In the genomic region with DNA sequence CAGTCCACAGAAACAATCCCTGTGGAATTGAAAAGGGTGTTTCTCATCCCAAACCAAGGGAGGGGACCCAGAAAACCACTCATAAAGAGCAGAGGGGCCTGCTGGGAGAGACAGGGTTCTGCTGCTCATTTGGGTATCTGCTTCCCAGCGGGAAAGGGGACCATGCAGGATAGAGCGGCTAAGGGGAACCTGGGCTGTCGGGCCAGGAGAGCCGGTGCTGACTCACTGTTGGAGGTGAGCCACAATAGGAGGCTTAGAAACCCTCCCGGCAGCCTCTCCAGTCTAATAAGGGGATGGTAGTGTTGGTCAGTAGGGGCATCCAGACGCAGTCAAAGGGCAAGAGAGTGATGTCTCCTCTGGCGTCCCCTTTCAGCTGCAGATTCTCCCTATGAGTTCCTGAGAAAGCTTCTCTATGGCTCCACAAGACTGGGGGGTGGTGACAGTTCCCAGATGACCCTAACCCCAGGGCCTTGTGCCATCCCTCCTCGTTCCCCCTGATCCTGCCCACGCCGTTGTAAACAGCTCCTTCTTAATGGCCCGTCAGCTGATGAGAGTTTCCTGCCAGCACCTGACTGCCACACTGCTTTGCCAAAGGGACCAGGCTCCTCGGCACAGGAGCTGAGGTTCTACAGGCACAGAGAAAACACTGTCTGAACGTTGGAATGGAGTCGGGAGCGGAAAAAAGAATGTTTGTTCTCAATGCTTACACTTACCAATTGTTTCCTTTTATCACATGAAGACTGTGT, we compare ENCODE assay signal across 1 cellular context.
TF ChIP-seq lines count a peak whose summit lies in the region.

No MANE protein-coding gene starts in this region.

TF ChIP-seq in GM23338, 12 proteins besides CTCF, POLR2A, EP300 and RAD21 (continued from another document):
- TF ChIP-seq, protein P1, sequence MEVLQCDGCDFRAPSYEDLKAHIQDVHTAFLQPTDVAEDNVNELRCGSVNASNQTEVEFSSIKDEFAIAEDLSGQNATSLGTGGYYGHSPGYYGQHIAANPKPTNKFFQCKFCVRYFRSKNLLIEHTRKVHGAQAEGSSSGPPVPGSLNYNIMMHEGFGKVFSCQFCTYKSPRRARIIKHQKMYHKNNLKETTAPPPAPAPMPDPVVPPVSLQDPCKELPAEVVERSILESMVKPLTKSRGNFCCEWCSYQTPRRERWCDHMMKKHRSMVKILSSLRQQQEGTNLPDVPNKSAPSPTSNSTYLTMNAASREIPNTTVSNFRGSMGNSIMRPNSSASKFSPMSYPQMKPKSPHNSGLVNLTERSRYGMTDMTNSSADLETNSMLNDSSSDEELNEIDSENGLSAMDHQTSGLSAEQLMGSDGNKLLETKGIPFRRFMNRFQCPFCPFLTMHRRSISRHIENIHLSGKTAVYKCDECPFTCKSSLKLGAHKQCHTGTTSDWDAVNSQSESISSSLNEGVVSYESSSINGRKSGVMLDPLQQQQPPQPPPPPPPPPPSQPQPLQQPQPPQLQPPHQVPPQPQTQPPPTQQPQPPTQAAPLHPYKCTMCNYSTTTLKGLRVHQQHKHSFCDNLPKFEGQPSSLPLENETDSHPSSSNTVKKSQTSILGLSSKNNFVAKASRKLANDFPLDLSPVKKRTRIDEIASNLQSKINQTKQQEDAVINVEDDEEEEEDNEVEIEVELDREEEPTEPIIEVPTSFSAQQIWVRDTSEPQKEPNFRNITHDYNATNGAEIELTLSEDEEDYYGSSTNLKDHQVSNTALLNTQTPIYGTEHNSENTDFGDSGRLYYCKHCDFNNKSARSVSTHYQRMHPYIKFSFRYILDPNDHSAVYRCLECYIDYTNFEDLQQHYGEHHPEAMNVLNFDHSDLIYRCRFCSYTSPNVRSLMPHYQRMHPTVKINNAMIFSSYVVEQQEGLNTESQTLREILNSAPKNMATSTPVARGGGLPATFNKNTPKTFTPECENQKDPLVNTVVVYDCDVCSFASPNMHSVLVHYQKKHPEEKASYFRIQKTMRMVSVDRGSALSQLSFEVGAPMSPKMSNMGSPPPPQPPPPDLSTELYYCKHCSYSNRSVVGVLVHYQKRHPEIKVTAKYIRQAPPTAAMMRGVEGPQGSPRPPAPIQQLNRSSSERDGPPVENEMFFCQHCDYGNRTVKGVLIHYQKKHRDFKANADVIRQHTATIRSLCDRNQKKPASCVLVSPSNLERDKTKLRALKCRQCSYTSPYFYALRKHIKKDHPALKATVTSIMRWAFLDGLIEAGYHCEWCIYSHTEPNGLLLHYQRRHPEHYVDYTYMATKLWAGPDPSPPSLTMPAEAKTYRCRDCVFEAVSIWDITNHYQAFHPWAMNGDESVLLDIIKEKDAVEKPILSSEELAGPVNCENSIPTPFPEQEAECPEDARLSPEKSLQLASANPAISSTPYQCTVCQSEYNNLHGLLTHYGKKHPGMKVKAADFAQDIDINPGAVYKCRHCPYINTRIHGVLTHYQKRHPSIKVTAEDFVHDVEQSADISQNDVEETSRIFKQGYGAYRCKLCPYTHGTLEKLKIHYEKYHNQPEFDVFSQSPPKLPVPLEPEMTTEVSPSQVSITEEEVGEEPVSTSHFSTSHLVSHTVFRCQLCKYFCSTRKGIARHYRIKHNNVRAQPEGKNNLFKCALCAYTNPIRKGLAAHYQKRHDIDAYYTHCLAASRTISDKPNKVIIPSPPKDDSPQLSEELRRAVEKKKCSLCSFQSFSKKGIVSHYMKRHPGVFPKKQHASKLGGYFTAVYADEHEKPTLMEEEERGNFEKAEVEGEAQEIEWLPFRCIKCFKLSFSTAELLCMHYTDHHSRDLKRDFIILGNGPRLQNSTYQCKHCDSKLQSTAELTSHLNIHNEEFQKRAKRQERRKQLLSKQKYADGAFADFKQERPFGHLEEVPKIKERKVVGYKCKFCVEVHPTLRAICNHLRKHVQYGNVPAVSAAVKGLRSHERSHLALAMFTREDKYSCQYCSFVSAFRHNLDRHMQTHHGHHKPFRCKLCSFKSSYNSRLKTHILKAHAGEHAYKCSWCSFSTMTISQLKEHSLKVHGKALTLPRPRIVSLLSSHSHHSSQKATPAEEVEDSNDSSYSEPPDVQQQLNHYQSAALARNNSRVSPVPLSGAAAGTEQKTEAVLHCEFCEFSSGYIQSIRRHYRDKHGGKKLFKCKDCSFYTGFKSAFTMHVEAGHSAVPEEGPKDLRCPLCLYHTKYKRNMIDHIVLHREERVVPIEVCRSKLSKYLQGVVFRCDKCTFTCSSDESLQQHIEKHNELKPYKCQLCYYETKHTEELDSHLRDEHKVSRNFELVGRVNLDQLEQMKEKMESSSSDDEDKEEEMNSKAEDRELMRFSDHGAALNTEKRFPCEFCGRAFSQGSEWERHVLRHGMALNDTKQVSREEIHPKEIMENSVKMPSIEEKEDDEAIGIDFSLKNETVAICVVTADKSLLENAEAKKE (CRISPR knock-in tag; IDR thresholded peaks at IDR 0.05), result no peak
- TF ChIP-seq EZH2 (IDR thresholded peaks at IDR 0.05; ENCODE audit: low read depth, unreplicated experiment), result no peak
- no peak for TF ChIP-seq EZH2phosphoT487 (IDR thresholded peaks at IDR 0.05; ENCODE audit: unreplicated experiment)
- no peak for TF ChIP-seq JUNB (IDR thresholded peaks at IDR 0.05; ENCODE audit: unreplicated experiment)
- no peak for TF ChIP-seq POLR2AphosphoS5 (IDR thresholded peaks at IDR 0.05; ENCODE audit: low read depth)
